Comparison of ENCODE assay signal across 5 cellular contexts in genomic region chr6:136712642-136713041, GRCh38.
DNase-seq lines count a peak whose midpoint lies in the region; ATAC-seq and TF ChIP-seq lines count a peak whose summit lies in the region.
"Not testable (repeated sequence)": the region's sequence is repeated elsewhere in the genome, so short reads cannot be mapped to it uniquely, and the experiment has no call there.

No MANE protein-coding gene starts in this region.

- CTCF ChIA-PET in CD4-positive, alpha-beta memory T cell (lab: Charles Lee; ENCODE audit: partially characterized antibody), result interaction anchor here (1.0 to 15.8 kb wide), 5 partner anchors 9 to 80 kb away, joined by 3 to 139 read pairs (median 9); partner anchors contain the start of gene MAP3K5
- CTCF ChIA-PET in activated CD4-positive, alpha-beta T cell treated with anti-CD3 and anti-CD28 coated beads for 36 hours (lab: Charles Lee), result interaction anchor here (1.4 to 3.2 kb wide), 2 partner anchors 12 to 80 kb away, joined by 4 to 12 read pairs; partner anchors contain the start of gene MAP3K5
- CTCF ChIA-PET in activated naive CD4-positive, alpha-beta T cell treated with anti-CD3 and anti-CD28 coated beads for 36 hours (lab: Charles Lee), result not testable (repeated sequence)

- not testable (repeated sequence) for H3K4me1 ChIP-seq in CD4-positive, alpha-beta memory T cell (ENCODE audit: insufficient read depth, low read length)
- peaks cover 5 to 28% of the 10 kb centered on the region in 2 donors for H3K4me1 ChIP-seq in ascending aorta

- ATAC-seq in activated CD4-positive, alpha-beta T cell treated with anti-CD3 and anti-CD28 coated beads for 36 hours, result peak; percentile 39
- not testable (repeated sequence) for ATAC-seq in activated T-cell treated with anti-CD3 and anti-CD28 coated beads, Interleukin-2, amount 50 U/mL, for 72 hours (replicated peaks in 1 of 2)

- not testable (repeated sequence) for H3K27me3 Mint-ChIP-seq in CD4-positive, alpha-beta memory T cell; activated CD4-positive, alpha-beta T cell treated with anti-CD3 and anti-CD28 coated beads for 36 hours; activated T-cell treated with anti-CD3 and anti-CD28 coated beads, Interleukin-2, amount 50 U/mL, for 72 hours (ENCODE audit: low read depth); activated naive CD4-positive, alpha-beta T cell treated with anti-CD3 and anti-CD28 coated beads for 36 hours (ENCODE audit: low read depth)

- H3K9me3 Mint-ChIP-seq in CD4-positive, alpha-beta memory T cell; activated CD4-positive, alpha-beta T cell treated with anti-CD3 and anti-CD28 coated beads for 36 hours (ENCODE audit: low read depth); activated T-cell treated with anti-CD3 and anti-CD28 coated beads, Interleukin-2, amount 50 U/mL, for 72 hours; activated naive CD4-positive, alpha-beta T cell treated with anti-CD3 and anti-CD28 coated beads for 36 hours: not testable (repeated sequence)

- intact Hi-C loops in CD4-positive, alpha-beta memory T cell (cut with micrococcal nuclease); activated CD4-positive, alpha-beta T cell treated with anti-CD3 and anti-CD28 coated beads for 36 hours (cut with DNase I, micrococcal nuclease); activated naive CD4-positive, alpha-beta T cell treated with anti-CD3 and anti-CD28 coated beads for 36 hours (cut with micrococcal nuclease); ascending aorta (cut with DNase I): not testable (repeated sequence)

- H3K36me3 ChIP-seq in CD4-positive, alpha-beta memory T cell (ENCODE audit: insufficient read depth, low read length); ascending aorta: not testable (repeated sequence)

- not testable (repeated sequence) for TF ChIP-seq CTCF in ascending aorta (IDR thresholded peaks at IDR 0.05)

- DNase-seq in CD4-positive, alpha-beta memory T cell; activated CD4-positive, alpha-beta T cell treated with anti-CD3 and anti-CD28 coated beads for 36 hours; activated T-cell treated with anti-CD3 and anti-CD28 coated beads, Interleukin-2, amount 50 U/mL, for 72 hours; ascending aorta (ENCODE audit: low spot score in 2 of 2): not testable (repeated sequence)
- DNase-seq in activated naive CD4-positive, alpha-beta T cell treated with anti-CD3 and anti-CD28 coated beads for 36 hours, result peak; percentile 7

- not testable (repeated sequence) for H3K27me3 ChIP-seq in CD4-positive, alpha-beta memory T cell (ENCODE audit: insufficient read depth, low read length); ascending aorta

- H3K4me3 Mint-ChIP-seq in CD4-positive, alpha-beta memory T cell; activated CD4-positive, alpha-beta T cell treated with anti-CD3 and anti-CD28 coated beads for 36 hours; activated T-cell treated with anti-CD3 and anti-CD28 coated beads, Interleukin-2, amount 50 U/mL, for 72 hours; activated naive CD4-positive, alpha-beta T cell treated with anti-CD3 and anti-CD28 coated beads for 36 hours: not testable (repeated sequence)

- H3K36me3 Mint-ChIP-seq in CD4-positive, alpha-beta memory T cell, result peaks cover 14 to 21% of the 10 kb centered on the region in 2 donors
- H3K36me3 Mint-ChIP-seq in activated CD4-positive, alpha-beta T cell treated with anti-CD3 and anti-CD28 coated beads for 36 hours (ENCODE audit: low read depth), result not testable (repeated sequence)
- peaks cover 0 to 12% of the 10 kb centered on the region in 2 donors for H3K36me3 Mint-ChIP-seq in activated T-cell treated with anti-CD3 and anti-CD28 coated beads, Interleukin-2, amount 50 U/mL, for 72 hours (ENCODE audit: insufficient read depth in 2 of 2)
- peaks cover 14% of the 10 kb centered on the region for H3K36me3 Mint-ChIP-seq in activated naive CD4-positive, alpha-beta T cell treated with anti-CD3 and anti-CD28 coated beads for 36 hours (ENCODE audit: low read depth)

- POLR2A ChIA-PET in CD4-positive, alpha-beta memory T cell (lab: Charles Lee; ENCODE audit: partially characterized antibody), result interaction anchor here (0.9 to 1.2 kb wide), 2 partner anchors 8 to 79 kb away, joined by 3 to 8 read pairs; partner anchors contain the start of gene MAP3K5
- POLR2A ChIA-PET in activated CD4-positive, alpha-beta T cell treated with anti-CD3 and anti-CD28 coated beads for 36 hours (lab: Charles Lee), result not testable (repeated sequence)

- peaks cover 12 to 31% (median 21%) of the 10 kb centered on the region in 4 donors for H3K4me1 Mint-ChIP-seq in CD4-positive, alpha-beta memory T cell
- peaks cover 12% of the 10 kb centered on the region for H3K4me1 Mint-ChIP-seq in activated CD4-positive, alpha-beta T cell treated with anti-CD3 and anti-CD28 coated beads for 36 hours
- H3K4me1 Mint-ChIP-seq in activated T-cell treated with anti-CD3 and anti-CD28 coated beads, Interleukin-2, amount 50 U/mL, for 72 hours (ENCODE audit: low read depth); activated naive CD4-positive, alpha-beta T cell treated with anti-CD3 and anti-CD28 coated beads for 36 hours (ENCODE audit: low read depth): not testable (repeated sequence)

- H3K27ac Mint-ChIP-seq in CD4-positive, alpha-beta memory T cell, result peak overlapping the region in 4 of 7 donors; percentile 18 to 42 (median 35)
- H3K27ac Mint-ChIP-seq in activated CD4-positive, alpha-beta T cell treated with anti-CD3 and anti-CD28 coated beads for 36 hours; activated naive CD4-positive, alpha-beta T cell treated with anti-CD3 and anti-CD28 coated beads for 36 hours: not testable (repeated sequence)
- peak overlapping the region; percentile 87 for H3K27ac Mint-ChIP-seq in activated T-cell treated with anti-CD3 and anti-CD28 coated beads, Interleukin-2, amount 50 U/mL, for 72 hours

- H3K9me3 ChIP-seq in CD4-positive, alpha-beta memory T cell (ENCODE audit: control insufficient read depth in 1 of 2, low read length in 2 of 2); ascending aorta: not testable (repeated sequence)

- not testable (repeated sequence) for H3K4me3 ChIP-seq in CD4-positive, alpha-beta memory T cell (ENCODE audit: low read length in 2 of 2); ascending aorta

- not testable (repeated sequence) for H3K27ac ChIP-seq in CD4-positive, alpha-beta memory T cell (ENCODE audit: low read depth, low read length)
- H3K27ac ChIP-seq in ascending aorta, result peak overlapping the region; percentile 3 to 31
